ENCODE assay signal across 4 cellular contexts in the genomic region with DNA sequence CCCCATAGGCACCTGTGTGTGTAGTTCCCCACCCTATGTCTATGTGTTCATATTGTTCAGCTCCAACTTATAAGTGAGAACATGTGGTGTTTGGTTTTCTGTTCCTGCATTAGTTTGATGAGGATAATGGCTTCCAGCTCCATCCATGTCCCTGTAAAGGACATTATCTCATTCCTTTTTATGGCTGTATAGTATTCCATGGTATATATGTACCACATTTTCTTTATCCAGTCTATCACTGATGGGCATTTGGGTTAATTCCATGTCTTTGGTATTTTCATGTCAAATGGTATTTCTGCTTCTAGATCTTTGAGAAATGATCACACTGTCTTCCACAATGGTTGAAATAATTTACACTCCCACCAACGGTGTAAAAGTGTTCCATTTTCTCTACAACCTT. TPM values are rescaled to one million over a fixed set of nuclear protein-coding genes. Genes with fewer than 3 reads are reported as not detected.
DNase-seq lines count a peak whose midpoint lies in the region; ATAC-seq and TF ChIP-seq lines count a peak whose summit lies in the region.
"Not testable (repeated sequence)": the region's sequence is repeated elsewhere in the genome, so short reads cannot be mapped to it uniquely, and the experiment has no call there.
"Had no signal": no experiment of that assay in that cellular context is flagged by ENCODE, and none has a peak within 500 bp of the region (broad histone marks: within the 10 kb centered on the region; RNA-seq: fewer than 3 reads in every experiment).

No MANE protein-coding gene starts in this region.

- H3K9ac ChIP-seq in neuronal stem cell (ENCODE audit: low read depth, low read length, poor library complexity): not testable (repeated sequence)

- H2AK5ac ChIP-seq in neuronal stem cell (ENCODE audit: low read depth, low read length): not testable (repeated sequence)

- not testable (repeated sequence) for H3K36me3 ChIP-seq in HEK293 (ENCODE audit: control insufficient read depth in 2 of 2, insufficient read depth in 1 of 2, low read length in 2 of 2); neuronal stem cell (replicated peaks in 1 of 2; ENCODE audit: control insufficient read depth in 2 of 2, insufficient read depth in 2 of 2, low read length in 2 of 2)

- H2BK120ac ChIP-seq in neuronal stem cell (ENCODE audit: low read depth, low read length): not testable (repeated sequence)

- H3K79me1 ChIP-seq in neuronal stem cell (ENCODE audit: low read depth, low read length): not testable (repeated sequence)

- not testable (repeated sequence) for H3K4ac ChIP-seq in neuronal stem cell (ENCODE audit: low read length)

- not testable (repeated sequence) for H3K4me3 ChIP-seq in HEK293 (ENCODE audit: low read depth, low read length); neuronal stem cell (ENCODE audit: low read length in 2 of 2)

- H3K4me1 ChIP-seq in HEK293 (ENCODE audit: control insufficient read depth, insufficient read depth, low read length); neuronal stem cell (ENCODE audit: control insufficient read depth in 2 of 2, insufficient read depth in 1 of 2, low read depth in 1 of 2, low read length in 2 of 2): not testable (repeated sequence)

- not testable (repeated sequence) for H2BK12ac ChIP-seq in neuronal stem cell (ENCODE audit: low read length)

- POLR2A ChIA-PET in HEK293 (lab: Yijun Ruan, JAX): not testable (repeated sequence)

- CTCF ChIA-PET in HEK293 (lab: Yijun Ruan, JAX): interaction anchor here (0.6 to 0.7 kb wide), 3 partner anchors 13 to 29 kb away, joined by 3 read pairs; no protein-coding TSS in a partner anchor

- not testable (repeated sequence) for H3K9me3 ChIP-seq in HEK293 (ENCODE audit: control insufficient read depth, insufficient read depth, low read depth, low read length); neuronal stem cell (replicated peaks in 1 of 2; ENCODE audit: control insufficient read depth in 2 of 2, insufficient read depth in 1 of 2, low read depth in 1 of 2, low read length in 2 of 2)

- H4K91ac ChIP-seq in neuronal stem cell (ENCODE audit: low read depth, low read length, poor library complexity): not testable (repeated sequence)

- TF ChIP-seq CTCF in HEK293 (tag by site-specific recombination; IDR thresholded peaks at IDR 0.05): not testable (repeated sequence)

- not testable (repeated sequence) for DNase-seq in neuronal stem cell (ENCODE audit: low spot score)

- not testable (repeated sequence) for H3K18ac ChIP-seq in neuronal stem cell (ENCODE audit: low read length)

- H3K4me2 ChIP-seq in neuronal stem cell (ENCODE audit: insufficient read depth, low read length, poor library complexity, severe bottlenecking): peak overlapping the region; percentile 11

- not testable (repeated sequence) for ATAC-seq in SK-N-SH treated with all-trans-retinoic acid at 6 μM for 48 hours

- H2AFZ ChIP-seq in neuronal stem cell (ENCODE audit: low read length): not testable (repeated sequence)

- not testable (repeated sequence) for H3K27me3 ChIP-seq in neuronal stem cell (ENCODE audit: control insufficient read depth in 3 of 3, insufficient read depth in 3 of 3, low read depth in 1 of 3, low read length in 3 of 3)

- H4K8ac ChIP-seq in neuronal stem cell (ENCODE audit: low read depth, low read length): not testable (repeated sequence)

- not testable (repeated sequence) for H3K23ac ChIP-seq in neuronal stem cell (ENCODE audit: low read depth, low read length, poor library complexity)

- H3K27ac ChIP-seq in HEK293 (ENCODE audit: extremely low read depth, low read depth, low read length); neuronal stem cell (replicated peaks; ENCODE audit: low read length): not testable (repeated sequence)

- no CpG with 5 or more reads among the region's 1 CpG for WGBS in neuronal stem cell (ENCODE audit: extremely low coverage in 2 of 2, insufficient read length in 2 of 2, insufficient replicate concordance in 1 of 2), 2 donors

- not testable (repeated sequence) for H3K14ac ChIP-seq in neuronal stem cell (ENCODE audit: low read length)

- not testable (repeated sequence) for H2BK15ac ChIP-seq in neuronal stem cell (ENCODE audit: low read length)

- not testable (repeated sequence) for H2BK5ac ChIP-seq in neuronal stem cell (ENCODE audit: low read length)

TF ChIP-seq in HEK293, 187 proteins besides CTCF, POLR2A, EP300 and RAD21:
- peak; percentile 63 for TF ChIP-seq ZNF146 (tag by site-specific recombination; IDR thresholded peaks at IDR 0.05)

TF ChIP-seq in SK-N-SH treated with all-trans-retinoic acid at 6 μM for 48 hours, 23 proteins besides CTCF, POLR2A, EP300 and RAD21:
- peak; percentile 71; the same call in 1 of the 2 replicates for TF ChIP-seq ZNF8 (CRISPR knock-in tag; IDR thresholded peaks at IDR 0.05)

RNA-seq across cellular contexts. Expression of a gene that starts 36.4 kb away (rescaled TPM):
- polyA plus RNA-seq in neuronal stem cell (2013, experiment 1 of 2): 0.11 TPM
- 0.17 TPM for polyA plus RNA-seq in neuronal stem cell (2013, experiment 2 of 2)
- polyA plus RNA-seq: CD14-positive monocyte had no signal
